ENCODE assay signal across 8 cellular contexts in the genomic region with DNA sequence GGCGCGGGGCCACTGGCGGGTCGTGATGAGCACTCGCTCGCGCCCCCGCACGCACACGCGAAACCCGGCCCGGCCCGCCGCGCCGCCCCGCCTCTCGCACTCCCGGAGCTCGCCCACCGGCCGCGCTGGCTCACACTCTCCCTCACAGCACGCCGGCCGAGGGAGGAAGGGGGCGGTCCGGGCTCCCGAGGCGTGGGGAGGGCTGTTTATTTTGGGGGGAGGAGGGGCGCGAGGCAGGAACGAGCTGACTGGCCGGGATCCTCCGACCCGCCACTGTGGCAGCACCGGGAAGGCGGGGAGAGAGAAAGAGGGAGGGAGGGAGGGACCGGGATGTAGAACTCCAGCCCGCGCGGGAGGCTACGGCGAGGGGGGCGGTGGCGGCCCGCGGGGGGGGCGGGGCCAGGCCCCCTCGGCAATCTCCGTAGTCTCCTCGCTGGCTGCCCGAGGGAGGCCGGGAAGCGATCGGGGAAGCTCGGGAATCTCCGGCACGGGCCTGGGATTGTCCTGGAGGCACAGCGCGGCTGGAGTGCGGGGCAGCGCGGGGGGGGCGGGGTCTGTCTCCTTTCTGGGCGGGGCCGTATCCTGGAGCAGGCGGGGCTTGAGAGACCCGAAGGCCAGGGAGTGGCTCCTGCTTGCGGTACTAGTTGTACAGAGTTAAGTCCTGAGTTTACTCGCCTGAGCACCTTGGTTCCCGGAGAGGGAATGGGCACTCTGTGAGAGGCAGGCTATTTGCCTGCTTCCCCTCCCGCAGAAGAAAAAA. TPM values are rescaled to one million over a fixed set of nuclear protein-coding genes. Genes with fewer than 3 reads are reported as not detected.
DNase-seq lines count a peak whose midpoint lies in the region; ATAC-seq and TF ChIP-seq lines count a peak whose summit lies in the region.

A gene with protein sequence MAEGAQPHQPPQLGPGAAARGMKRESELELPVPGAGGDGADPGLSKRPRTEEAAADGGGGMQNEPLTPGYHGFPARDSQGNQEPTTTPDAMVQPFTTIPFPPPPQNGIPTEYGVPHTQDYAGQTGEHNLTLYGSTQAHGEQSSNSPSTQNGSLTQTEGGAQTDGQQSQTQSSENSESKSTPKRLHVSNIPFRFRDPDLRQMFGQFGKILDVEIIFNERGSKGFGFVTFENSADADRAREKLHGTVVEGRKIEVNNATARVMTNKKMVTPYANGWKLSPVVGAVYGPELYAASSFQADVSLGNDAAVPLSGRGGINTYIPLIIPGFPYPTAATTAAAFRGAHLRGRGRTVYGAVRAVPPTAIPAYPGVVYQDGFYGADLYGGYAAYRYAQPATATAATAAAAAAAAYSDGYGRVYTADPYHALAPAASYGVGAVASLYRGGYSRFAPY (minus strand): TSS at position 179 of the 760 bp plus-strand sequence. CDS start 399 bp downstream, outside the sequence.

- H3K9me2 ChIP-seq in PC-3 (replicated peaks; ENCODE audit: low read length), result no peaks in the 10 kb centered on the region

- H3K4me1 ChIP-seq in PC-3 (ENCODE audit: insufficient read depth, low read length), result 0 out of 2 replicates have a peak, but pooled peaks cover 13% of the 10 kb centered on the region
- H3K4me1 ChIP-seq in mononuclear cell (ENCODE audit: insufficient read depth, low read length), result peaks cover 16% of the 10 kb centered on the region

- POLR2A ChIA-PET in PC-3 (lab: Charles Lee; ENCODE audit: unreplicated experiment), result interaction anchor here (0.6 to 0.7 kb wide), 3 partner anchors 273 to 770 kb away, joined by 3 to 11 read pairs (median 3); no protein-coding TSS in a partner anchor

- H3K27ac ChIP-seq in PC-3 (ENCODE audit: low read length), result no peak within 1 kb of the TSS

- intact Hi-C loops in PC-3 (cut with micrococcal nuclease), result loop anchor here (5.0 kb wide), 1 partner anchor 97 kb away; no protein-coding TSS in a partner anchor

- CTCF ChIA-PET in PC-3 (lab: Charles Lee), result interaction anchor here (0.7 to 1.2 kb wide), 2 partner anchors 34 to 37 kb away, joined by 10 read pairs; no protein-coding TSS in a partner anchor

- TF ChIP-seq CTCF in PC-3 (conservative IDR thresholded peaks at IDR 0.05; ENCODE audit: low read depth, low read length) (no peak), epithelial cell of proximal tubule (conservative IDR thresholded peaks at IDR 0.05; ENCODE audit: low read depth, low read length) (no peak)

- 0 out of 2 replicates have a peak, but pooled peaks have one; percentile 27 for TF ChIP-seq EP300 in Ishikawa (IDR thresholded peaks at IDR 0.05; ENCODE audit: borderline replicate concordance)

- peaks cover 3% of the 10 kb centered on the region; the same call in 1 of the 2 replicates for H3K36me3 ChIP-seq in PC-3 (ENCODE audit: low read depth, low read length)

- no peaks in the 10 kb centered on the region for H3F3A ChIP-seq in PC-3 (ENCODE audit: low read length, unreplicated experiment)

- H3K79me2 ChIP-seq in PC-3 (ENCODE audit: low read length), result peaks cover 43% of the 10 kb centered on the region

- H3K9me3 ChIP-seq in PC-3 (ENCODE audit: low read length) (no peaks in the 10 kb centered on the region), mononuclear cell (ENCODE audit: low read depth, low read length) (no peaks in the 10 kb centered on the region)

- H3K4me3 ChIP-seq in PC-3 (ENCODE audit: low read length) (peak within 1 kb of the TSS; percentile 99), epithelial cell of proximal tubule (ENCODE audit: low read depth, low read length) (peak within 1 kb of the TSS; percentile 71), mononuclear cell (ENCODE audit: low read length) (peak within 1 kb of the TSS; percentile 33)

- peak; percentile 43 for DNase-seq in DMS53 treated with DMSO at 0.1 percent for 48 hours (lab: John Stamatoyannopoulos, UW; ENCODE audit: unreplicated experiment)
- peak; percentile 91 for DNase-seq in PC-3
- DNase-seq in activated T-cell treated with anti-CD3 and anti-CD28 coated beads, Interleukin-2, amount 50 U/mL, for 48 hours, result peak; percentile 86 to 89
- DNase-seq in epithelial cell of proximal tubule (ENCODE audit: low read depth), result no peak
- DNase-seq in stimulated activated CD8-positive, alpha-beta memory T cell treated with anti-CD3 and anti-CD28 coated beads, Interleukin-15, amount 100 ng/mL, for 4 hours (ENCODE audit: low read depth in 2 of 2), result peak; percentile 64 to 66

- H3K9ac ChIP-seq in PC-3 (ENCODE audit: low read length), result peak within 1 kb of the TSS; percentile 85

- H3K27me3 ChIP-seq in PC-3 (ENCODE audit: low read length) (no peaks in the 10 kb centered on the region), mononuclear cell (ENCODE audit: insufficient read depth, low read length) (peaks cover 47% of the 10 kb centered on the region)

- H2AFZ ChIP-seq in PC-3 (ENCODE audit: low read length), result peak within 1 kb of the TSS; percentile 77

- peak; percentile 88 for ATAC-seq in PC-3
- ATAC-seq in HG02623 (IDR thresholded peaks at IDR 0.05; ENCODE audit: unreplicated experiment), result no peak

- no peak for TF ChIP-seq RAD21 in Ishikawa (IDR thresholded peaks at IDR 0.05; ENCODE audit: low read depth)

- BruUV-seq in PC-3 (replicated peaks; lab: Mats Ljungman, UMichigan), result no TSS peak

- H3K4me2 ChIP-seq in PC-3 (ENCODE audit: low read length), result peak within 1 kb of the TSS; percentile 94

- peaks cover 16% of the 10 kb centered on the region; the same call in 1 of the 2 replicates for H4K20me1 ChIP-seq in PC-3 (ENCODE audit: low read length)

TF ChIP-seq in Ishikawa, 13 proteins besides CTCF, POLR2A, EP300 and RAD21:
- TF ChIP-seq EGR1 (IDR thresholded peaks at IDR 0.05), result 0 out of 2 replicates have a peak, but pooled peaks have one; percentile 31
- peak; percentile 42; the same call in 1 of the 2 replicates for TF ChIP-seq TAF1 (IDR thresholded peaks at IDR 0.05; ENCODE audit: low read depth)
- TF ChIP-seq MAX (IDR thresholded peaks at IDR 0.05), result peak; percentile 56
- peak; percentile 32; the same call in 1 of the 2 replicates for TF ChIP-seq TCF12 (IDR thresholded peaks at IDR 0.05; ENCODE audit: low read depth)
- TF ChIP-seq YY1 (IDR thresholded peaks at IDR 0.05; ENCODE audit: low read depth), result no peak
- TF ChIP-seq CREB1 (IDR thresholded peaks at IDR 0.05; ENCODE audit: low read depth), result no peak
TF ChIP-seq in Ishikawa: peak in this region for 4.

RNA-seq across cellular contexts. Expression of the gene that starts here (rescaled TPM):
- total RNA-seq in PC-3 (2014; rRNA removed), result 75.1 and 82.5 TPM in 2 replicates
- total RNA-seq in epithelial cell of proximal tubule, result 67.0 and 70.8 TPM in 2 replicates
- 0.42 TPM for total RNA-seq in mononuclear cell

Comparison
In these comparisons a context has a peak if more than half of its experiments do, and no peak if none do; other contexts are left out.
1. RNA of the gene that starts here (total RNA-seq): 75.1 to 82.5 TPM in PC-3 and 67.0 to 70.8 TPM in epithelial cell of proximal tubule; 0.42 TPM in mononuclear cell (single experiment); every median in the first group is over 10 times any median in the second.
2. H3K4me3 ChIP-seq: peak in every context shown above with its lines; median percentile 99 in PC-3; 71 in epithelial cell of proximal tubule; 33 in mononuclear cell.